In the genomic region with DNA sequence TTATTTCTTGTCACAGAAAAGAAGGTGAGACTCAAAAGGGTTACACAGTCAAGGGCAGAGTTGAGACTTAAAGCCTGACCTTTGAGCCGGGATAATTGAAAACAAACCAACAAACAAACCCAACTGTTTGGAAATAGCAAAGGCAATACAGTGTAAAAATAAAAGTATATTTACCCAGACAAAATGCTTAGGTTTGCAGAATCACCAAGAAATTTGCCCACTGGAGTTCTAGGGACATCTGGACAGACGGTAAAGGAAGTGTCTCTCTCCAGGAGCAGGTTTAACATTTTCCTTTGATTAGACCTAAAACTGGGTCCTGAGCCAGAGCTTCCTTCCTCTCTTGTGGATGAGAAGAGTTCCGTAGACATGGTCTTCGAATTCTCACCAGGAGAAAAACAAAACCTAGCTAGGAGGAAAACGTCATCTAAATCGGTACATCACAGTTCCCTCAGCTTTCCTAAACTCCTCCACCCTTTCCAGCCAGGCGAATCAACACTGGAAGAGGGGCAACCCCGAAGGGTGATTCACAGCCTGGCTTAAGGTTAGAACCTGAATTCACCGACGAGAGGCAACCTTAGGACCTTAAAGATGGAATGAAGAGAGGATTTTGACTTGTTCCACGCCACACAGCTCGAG, we compare ENCODE assay signal across 8 cellular contexts. TPM values are rescaled to one million over a fixed set of nuclear protein-coding genes. Genes with fewer than 3 reads are reported as not detected.
DNase-seq lines count a peak whose midpoint lies in the region; ATAC-seq and TF ChIP-seq lines count a peak whose summit lies in the region.

No MANE protein-coding gene starts in this region.

- H3K27ac Mint-ChIP-seq in activated naive CD8-positive, alpha-beta T cell treated with anti-CD3 and anti-CD28 coated beads for 36 hours = peak overlapping the region; percentile 81

- no peaks in the 10 kb centered on the region for H3K9me3 ChIP-seq in heart left ventricle
- H3K9me3 ChIP-seq in liver (ENCODE audit: control insufficient read depth in 4 of 4, low read length in 3 of 4) = no peaks in the 10 kb centered on the region
- H3K9me3 ChIP-seq in uterus = no peaks in the 10 kb centered on the region

- no peaks in the 10 kb centered on the region for H3K36me3 ChIP-seq in heart left ventricle
- H3K36me3 ChIP-seq in liver (ENCODE audit: control insufficient read depth in 4 of 4, insufficient read depth in 3 of 4, low read depth in 1 of 4, low read length in 3 of 4) = no peaks in the 10 kb centered on the region
- H3K36me3 ChIP-seq in uterus = no peaks in the 10 kb centered on the region

- no peaks in the 10 kb centered on the region for H3K9me3 Mint-ChIP-seq in activated naive CD8-positive, alpha-beta T cell treated with anti-CD3 and anti-CD28 coated beads for 36 hours

- no peak for TF ChIP-seq CTCF in heart left ventricle (IDR thresholded peaks at IDR 0.05)
- TF ChIP-seq CTCF in liver (IDR thresholded peaks at IDR 0.05; ENCODE audit: low read depth, low read length, missing input control) = no peak
- no peak for TF ChIP-seq CTCF in uterus (IDR thresholded peaks at IDR 0.05)

- no peak overlapping the region for H3K9ac ChIP-seq in liver (ENCODE audit: low read depth in 1 of 2, low read length in 2 of 2)

- H3K27me3 ChIP-seq in heart left ventricle = no peaks in the 10 kb centered on the region
- no peaks in the 10 kb centered on the region for H3K27me3 ChIP-seq in liver (ENCODE audit: control insufficient read depth in 4 of 4, insufficient read depth in 4 of 4, low read length in 3 of 4)
- H3K27me3 ChIP-seq in uterus = no peaks in the 10 kb centered on the region

- 2 to 4% (median 4%) methylated on average over 12 of the region's 12 CpGs for WGBS in heart left ventricle, 4 donors
- 2% methylated on average over 12 of the region's 12 CpGs for WGBS in liver

- no peaks in the 10 kb centered on the region for H3K27me3 Mint-ChIP-seq in activated naive CD8-positive, alpha-beta T cell treated with anti-CD3 and anti-CD28 coated beads for 36 hours

- no peak for TF ChIP-seq RAD21 in liver (IDR thresholded peaks at IDR 0.05)

- peak overlapping the region; percentile 96 for H3K4me3 Mint-ChIP-seq in activated naive CD8-positive, alpha-beta T cell treated with anti-CD3 and anti-CD28 coated beads for 36 hours

- DNase-seq in heart left ventricle = no peak
- DNase-seq in cardiac septum (ENCODE audit: low spot score) = no peak
- no peak for DNase-seq in activated naive CD8-positive, alpha-beta T cell treated with anti-CD3 and anti-CD28 coated beads for 36 hours
- no peak for DNase-seq in uterus
- DNase-seq in SHP77 treated with DMSO at 0.1 percent for 48 hours (lab: John Stamatoyannopoulos, UW) = no peak
- no peak for DNase-seq in T-helper 9 cell

- H3K4me1 Mint-ChIP-seq in activated naive CD8-positive, alpha-beta T cell treated with anti-CD3 and anti-CD28 coated beads for 36 hours = peaks cover 11% of the 10 kb centered on the region

- TF ChIP-seq POLR2A in heart left ventricle (IDR thresholded peaks at IDR 0.05) (no peak), uterus (IDR thresholded peaks at IDR 0.05) (no peak)

- H3K4me3 ChIP-seq in heart left ventricle (peak overlapping the region in 10 of 12 donors; percentile 24 to 63 (median 52)), liver (ENCODE audit: low read depth in 1 of 3, low read length in 3 of 3) (peak overlapping the region in 2 of 3 donors; percentile 49 to 69), uterus (peak overlapping the region; percentile 22 to 32)

- H3K4me1 ChIP-seq in heart left ventricle (peaks cover 0 to 16% (median 10%) of the 10 kb centered on the region in 12 donors), liver (ENCODE audit: control insufficient read depth in 4 of 4, insufficient read depth in 4 of 4, low read length in 3 of 4) (peaks cover 1 to 17% (median 16%) of the 10 kb centered on the region in 4 donors), uterus (no peaks in the 10 kb centered on the region)

- H3K27ac ChIP-seq in heart left ventricle = no peak overlapping the region
- H3K27ac ChIP-seq in liver (ENCODE audit: low read depth in 1 of 2, low read length in 2 of 2) = no peak overlapping the region
- H3K27ac ChIP-seq in uterus = no peak overlapping the region

- no peaks in the 10 kb centered on the region for H3K36me3 Mint-ChIP-seq in activated naive CD8-positive, alpha-beta T cell treated with anti-CD3 and anti-CD28 coated beads for 36 hours

- intact Hi-C loops in heart left ventricle (cut with DNase I) (loop anchor here in 2 of 10 donors (5.0 to 10.0 kb wide), 2 partner anchors 119 to 214 kb away; partner anchors contain the start of genes CDC23 (in 1 of the 2) and ETF1 (in 1 of the 2)), cardiac septum (cut with DNase I) (no loop called here), uterus (cut with DNase I; ENCODE audit: low total_unique reads) (no loop called here)

- ATAC-seq in heart left ventricle = no peak
- no peak for ATAC-seq in HG03520 (IDR thresholded peaks at IDR 0.05; ENCODE audit: unreplicated experiment)

TF ChIP-seq in liver, 16 proteins besides CTCF, POLR2A, EP300 and RAD21 (continues in another document):
- TF ChIP-seq JUND (IDR thresholded peaks at IDR 0.05) (no peak), TAF1 (conservative IDR thresholded peaks at IDR 0.05) (no peak), HNF4A (conservative IDR thresholded peaks at IDR 0.05) (no peak), ATF3 (IDR thresholded peaks at IDR 0.05) (no peak), REST (IDR thresholded peaks at IDR 0.05) (no peak), NR2F2 (IDR thresholded peaks at IDR 0.05) (no peak), SP1 (IDR thresholded peaks at IDR 0.05) (no peak), EGR1 (IDR thresholded peaks at IDR 0.05; ENCODE audit: low read depth in 2 of 2) (no peak), FOXA1 (IDR thresholded peaks at IDR 0.05) (no peak), GABPA (IDR thresholded peaks at IDR 0.05 in 1 of 2, conservative IDR thresholded peaks at IDR 0.05 in 1 of 2) (no peak), HNF4G (IDR thresholded peaks at IDR 0.05) (no peak)
- TF ChIP-seq, protein P1, sequence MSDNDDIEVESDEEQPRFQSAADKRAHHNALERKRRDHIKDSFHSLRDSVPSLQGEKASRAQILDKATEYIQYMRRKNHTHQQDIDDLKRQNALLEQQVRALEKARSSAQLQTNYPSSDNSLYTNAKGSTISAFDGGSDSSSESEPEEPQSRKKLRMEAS (IDR thresholded peaks at IDR 0.05) = no peak

RNA-seq across cellular contexts. Expression of gene CDC25C, which starts 0.7 kb away (rescaled TPM):
- total RNA-seq in heart left ventricle (1 to 10 TPM in 1 of 9 donors, under 1 TPM in 3, not detected in 5; 0.19 to 2.5 (median 0.58) TPM), cardiac septum (0.19 TPM), liver (1 to 10 TPM in 1 of 2 donors, not detected in 1; 6.9 TPM), uterus (1 to 10 TPM in 1 of 4 donors, not detected in 3; 4.6 TPM)
- polyA plus RNA-seq in heart left ventricle (under 1 TPM in 1 of 2 donors, not detected in 1; 0.08 TPM), liver (under 1 TPM; 0.49 to 0.59 TPM)
- 1 to 10 TPM; 8.4 to 8.7 TPM for total RNA-seq in activated naive CD8-positive, alpha-beta T cell treated with anti-CD3 and anti-CD28 coated beads for 36 hours

RNA-seq across cellular contexts. Expression of gene FAM53C, which starts 7.1 kb away (rescaled TPM):
- total RNA-seq in heart left ventricle (10 to 100 TPM; 21.5 to 41.0 (median 26.2) TPM), cardiac septum (23.8 TPM), liver (10 to 100 TPM; 11.1 to 16.9 TPM), uterus (10 to 100 TPM; 20.0 to 54.4 (median 26.4) TPM)
- polyA plus RNA-seq in heart left ventricle (10 to 100 TPM; 15.0 to 18.3 TPM), liver (1 to 10 TPM; 4.2 to 6.6 TPM)
- total RNA-seq in activated naive CD8-positive, alpha-beta T cell treated with anti-CD3 and anti-CD28 coated beads for 36 hours = 10 to 100 TPM; 32.7 to 34.3 TPM

RNA-seq across cellular contexts. Expression of gene KDM3B, which starts 21.6 kb away (rescaled TPM):
- total RNA-seq in heart left ventricle (10 to 100 TPM; 31.9 to 65.1 (median 52.6) TPM), cardiac septum (48.5 TPM), liver (10 to 100 TPM; 29.2 to 39.6 TPM), uterus (10 to 100 TPM; 21.8 to 96.4 (median 51.5) TPM)
- polyA plus RNA-seq in heart left ventricle (10 to 100 TPM; 17.0 to 18.2 TPM), liver (1 to 10 TPM; 6.8 to 8.4 TPM)
- total RNA-seq in activated naive CD8-positive, alpha-beta T cell treated with anti-CD3 and anti-CD28 coated beads for 36 hours = 10 to 100 TPM; 38.0 to 39.8 TPM

RNA-seq across cellular contexts. Expression of gene GFRA3, which starts 56.5 kb away (rescaled TPM):
- total RNA-seq in heart left ventricle (1 to 10 TPM in 1 of 9 donors, under 1 TPM in 8; 0.35 to 1.3 (median 0.67) TPM), cardiac septum (0.48 TPM), liver (1 to 10 TPM in 1 of 2 donors, under 1 TPM in 1; 0.50 to 1.9 TPM), uterus (1 to 10 TPM in 1 of 4 donors, under 1 TPM in 1, not detected in 2; 0.30 to 1.2 TPM)
- polyA plus RNA-seq in heart left ventricle (1 to 10 TPM in 1 of 2 donors, under 1 TPM in 1; 0.40 to 1.1 TPM), liver (under 1 TPM; 0.18 to 0.22 TPM)
- total RNA-seq in activated naive CD8-positive, alpha-beta T cell treated with anti-CD3 and anti-CD28 coated beads for 36 hours = under 1 TPM in 1 of 2 experiments, not detected in 1; 0.18 TPM
